Comparison of ENCODE assay signal across 1 cellular context in the genomic region with DNA sequence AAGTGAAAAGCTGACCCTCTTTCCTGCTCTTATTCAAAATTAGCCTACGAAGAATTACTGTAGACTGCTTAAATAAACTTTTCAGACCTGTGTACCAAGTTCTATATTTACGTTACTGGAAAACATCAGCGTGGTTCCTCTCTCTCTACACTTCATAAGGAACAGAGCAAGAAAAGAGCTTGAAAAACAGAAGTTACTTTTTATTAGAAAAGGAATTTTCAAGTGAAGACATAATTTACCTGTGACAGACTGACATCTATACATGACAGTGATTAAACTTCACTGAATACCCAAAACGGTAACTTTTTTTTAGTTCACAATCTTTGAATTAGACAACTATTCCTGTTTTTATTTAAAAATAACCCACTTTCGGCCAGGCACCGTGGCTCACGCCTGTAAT.
TF ChIP-seq lines count a peak whose summit lies in the region.

No MANE protein-coding gene starts in this region.

TF ChIP-seq in endothelial cell of umbilical vein, 7 proteins besides CTCF, POLR2A, EP300 and RAD21 (continued from another document):
- TF ChIP-seq POLR2AphosphoS5 (IDR thresholded peaks at IDR 0.05; ENCODE audit: insufficient read depth, low read depth, low read length): no peak
